ENCODE assay signal across 9 cellular contexts in genomic region chr10:83373659-83374058, GRCh38.
DNase-seq lines count a peak whose midpoint lies in the region; ATAC-seq lines count a peak whose summit lies in the region.
"Had no signal": no experiment of that assay in that cellular context is flagged by ENCODE, and none has a peak within 500 bp of the region (broad histone marks: within the 10 kb centered on the region; RNA-seq: fewer than 3 reads in every experiment).

No MANE protein-coding gene starts in this region.

- DNase-seq in DMS 273 (lab: John Stamatoyannopoulos, UW; ENCODE audit: unreplicated experiment) (peak; percentile 84), HT-29 (ENCODE audit: low spot score) (peak; percentile 46), SW480 (ENCODE audit: low spot score) (peak; percentile 6), iPS DF 4.7 (ENCODE audit: extremely low read depth, low spot score) (peak; percentile 41)
- DNase-seq in effector CD8-positive, alpha-beta T cell (lab: John Stamatoyannopoulos, UW), result no peak
- no peak for DNase-seq in activated CD8-positive, alpha-beta memory T cell treated with anti-CD3 and anti-CD28 coated beads, Interleukin-2, amount 50 U/mL, for 4 hours

- ATAC-seq in HG02642 (IDR thresholded peaks at IDR 0.05; ENCODE audit: poor library complexity, unreplicated experiment), result no peak
- ATAC-seq in HG03571 (IDR thresholded peaks at IDR 0.05; ENCODE audit: unreplicated experiment), result no peak
- ATAC-seq: gastroesophageal sphincter had no signal

Comparison
In these comparisons a context has a peak if more than half of its experiments do, and no peak if none do; other contexts are left out.
1. DNase-seq: peak in DMS 273 (single experiment), HT-29 (single experiment), SW480 (single experiment) and iPS DF 4.7 (single experiment); none in effector CD8-positive, alpha-beta T cell (single experiment) and activated CD8-positive, alpha-beta memory T cell treated with anti-CD3 and anti-CD28 coated beads, Interleukin-2, amount 50 U/mL, for 4 hours (single experiment).